In genomic region chr5:140107312-140108092, GRCh38 we compare ENCODE assay signal across 1 cellular context.
TF ChIP-seq lines count a peak whose summit lies in the region.

No MANE protein-coding gene starts in this region.

TF ChIP-seq in HepG2, 621 proteins besides CTCF, POLR2A, EP300 and RAD21 (continued from another document and continues in another):
- TF ChIP-seq, protein P1, sequence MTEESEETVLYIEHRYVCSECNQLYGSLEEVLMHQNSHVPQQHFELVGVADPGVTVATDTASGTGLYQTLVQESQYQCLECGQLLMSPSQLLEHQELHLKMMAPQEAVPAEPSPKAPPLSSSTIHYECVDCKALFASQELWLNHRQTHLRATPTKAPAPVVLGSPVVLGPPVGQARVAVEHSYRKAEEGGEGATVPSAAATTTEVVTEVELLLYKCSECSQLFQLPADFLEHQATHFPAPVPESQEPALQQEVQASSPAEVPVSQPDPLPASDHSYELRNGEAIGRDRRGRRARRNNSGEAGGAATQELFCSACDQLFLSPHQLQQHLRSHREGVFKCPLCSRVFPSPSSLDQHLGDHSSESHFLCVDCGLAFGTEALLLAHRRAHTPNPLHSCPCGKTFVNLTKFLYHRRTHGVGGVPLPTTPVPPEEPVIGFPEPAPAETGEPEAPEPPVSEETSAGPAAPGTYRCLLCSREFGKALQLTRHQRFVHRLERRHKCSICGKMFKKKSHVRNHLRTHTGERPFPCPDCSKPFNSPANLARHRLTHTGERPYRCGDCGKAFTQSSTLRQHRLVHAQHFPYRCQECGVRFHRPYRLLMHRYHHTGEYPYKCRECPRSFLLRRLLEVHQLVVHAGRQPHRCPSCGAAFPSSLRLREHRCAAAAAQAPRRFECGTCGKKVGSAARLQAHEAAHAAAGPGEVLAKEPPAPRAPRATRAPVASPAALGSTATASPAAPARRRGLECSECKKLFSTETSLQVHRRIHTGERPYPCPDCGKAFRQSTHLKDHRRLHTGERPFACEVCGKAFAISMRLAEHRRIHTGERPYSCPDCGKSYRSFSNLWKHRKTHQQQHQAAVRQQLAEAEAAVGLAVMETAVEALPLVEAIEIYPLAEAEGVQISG (CRISPR knock-in tag; IDR thresholded peaks at IDR 0.05), result peak; percentile 83
- TF ChIP-seq CBX5 (CRISPR knock-in tag; IDR thresholded peaks at IDR 0.05; ENCODE audit: borderline replicate concordance), result 0 out of 2 replicates have a peak, but pooled peaks have one; percentile 42
- TF ChIP-seq SCMH1 (CRISPR knock-in tag; IDR thresholded peaks at IDR 0.05; ENCODE audit: borderline replicate concordance), result no peak
- TF ChIP-seq, protein P2, sequence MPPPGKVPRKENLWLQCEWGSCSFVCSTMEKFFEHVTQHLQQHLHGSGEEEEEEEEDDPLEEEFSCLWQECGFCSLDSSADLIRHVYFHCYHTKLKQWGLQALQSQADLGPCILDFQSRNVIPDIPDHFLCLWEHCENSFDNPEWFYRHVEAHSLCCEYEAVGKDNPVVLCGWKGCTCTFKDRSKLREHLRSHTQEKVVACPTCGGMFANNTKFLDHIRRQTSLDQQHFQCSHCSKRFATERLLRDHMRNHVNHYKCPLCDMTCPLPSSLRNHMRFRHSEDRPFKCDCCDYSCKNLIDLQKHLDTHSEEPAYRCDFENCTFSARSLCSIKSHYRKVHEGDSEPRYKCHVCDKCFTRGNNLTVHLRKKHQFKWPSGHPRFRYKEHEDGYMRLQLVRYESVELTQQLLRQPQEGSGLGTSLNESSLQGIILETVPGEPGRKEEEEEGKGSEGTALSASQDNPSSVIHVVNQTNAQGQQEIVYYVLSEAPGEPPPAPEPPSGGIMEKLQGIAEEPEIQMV (CRISPR knock-in tag; IDR thresholded peaks at IDR 0.05; ENCODE audit: low read depth), result no peak
- TF ChIP-seq RFX3 (CRISPR knock-in tag; IDR thresholded peaks at IDR 0.05), result no peak
- peak; percentile 79; the same call in 1 of the 2 replicates for TF ChIP-seq ZNF704 (CRISPR knock-in tag; IDR thresholded peaks at IDR 0.05; ENCODE audit: borderline replicate concordance)
- TF ChIP-seq BRCA1 (CRISPR knock-in tag; IDR thresholded peaks at IDR 0.05), result peak; percentile 89; the same call in 1 of the 2 replicates
- no peak for TF ChIP-seq TEF (CRISPR knock-in tag; IDR thresholded peaks at IDR 0.05)
- TF ChIP-seq THYN1 (CRISPR knock-in tag; IDR thresholded peaks at IDR 0.05; ENCODE audit: borderline replicate concordance, low read depth), result no peak
- no peak for TF ChIP-seq ZNF251 (CRISPR knock-in tag; IDR thresholded peaks at IDR 0.05)
- TF ChIP-seq, protein P3, sequence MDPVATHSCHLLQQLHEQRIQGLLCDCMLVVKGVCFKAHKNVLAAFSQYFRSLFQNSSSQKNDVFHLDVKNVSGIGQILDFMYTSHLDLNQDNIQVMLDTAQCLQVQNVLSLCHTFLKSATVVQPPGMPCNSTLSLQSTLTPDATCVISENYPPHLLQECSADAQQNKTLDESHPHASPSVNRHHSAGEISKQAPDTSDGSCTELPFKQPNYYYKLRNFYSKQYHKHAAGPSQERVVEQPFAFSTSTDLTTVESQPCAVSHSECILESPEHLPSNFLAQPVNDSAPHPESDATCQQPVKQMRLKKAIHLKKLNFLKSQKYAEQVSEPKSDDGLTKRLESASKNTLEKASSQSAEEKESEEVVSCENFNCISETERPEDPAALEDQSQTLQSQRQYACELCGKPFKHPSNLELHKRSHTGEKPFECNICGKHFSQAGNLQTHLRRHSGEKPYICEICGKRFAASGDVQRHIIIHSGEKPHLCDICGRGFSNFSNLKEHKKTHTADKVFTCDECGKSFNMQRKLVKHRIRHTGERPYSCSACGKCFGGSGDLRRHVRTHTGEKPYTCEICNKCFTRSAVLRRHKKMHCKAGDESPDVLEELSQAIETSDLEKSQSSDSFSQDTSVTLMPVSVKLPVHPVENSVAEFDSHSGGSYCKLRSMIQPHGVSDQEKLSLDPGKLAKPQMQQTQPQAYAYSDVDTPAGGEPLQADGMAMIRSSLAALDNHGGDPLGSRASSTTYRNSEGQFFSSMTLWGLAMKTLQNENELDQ (CRISPR knock-in tag; IDR thresholded peaks at IDR 0.05; ENCODE audit: borderline replicate concordance), result no peak
- TF ChIP-seq NFKBIZ (CRISPR knock-in tag; IDR thresholded peaks at IDR 0.05), result no peak
- peak; percentile 20; the same call in 1 of the 2 replicates for TF ChIP-seq CREM (IDR thresholded peaks at IDR 0.05)
- no peak for TF ChIP-seq CREM (CRISPR knock-in tag; IDR thresholded peaks at IDR 0.05)
- TF ChIP-seq ZNF484 (CRISPR knock-in tag; IDR thresholded peaks at IDR 0.05; ENCODE audit: borderline replicate concordance, low read depth), result no peak
- peak; percentile 79; the same call in 1 of the 2 replicates for TF ChIP-seq HOXD1 (CRISPR knock-in tag; IDR thresholded peaks at IDR 0.05)
- TF ChIP-seq ZNF263 (CRISPR knock-in tag; IDR thresholded peaks at IDR 0.05), result peak; percentile 94
- no peak for TF ChIP-seq NFE2L1 (CRISPR knock-in tag; IDR thresholded peaks at IDR 0.05; ENCODE audit: borderline replicate concordance)
- TF ChIP-seq XRCC5 (optimal IDR thresholded peaks at IDR 0.05; ENCODE audit: low read length), result peak; percentile 84
- no peak for TF ChIP-seq PHF5A (CRISPR knock-in tag; IDR thresholded peaks at IDR 0.05; ENCODE audit: low read depth, unreplicated experiment)
- TF ChIP-seq CENPX (CRISPR knock-in tag; IDR thresholded peaks at IDR 0.05), result no peak
- TF ChIP-seq ZSCAN22 (CRISPR knock-in tag; IDR thresholded peaks at IDR 0.05), result no peak; the same call in 1 of the 2 replicates
- TF ChIP-seq ZNF432 (CRISPR knock-in tag; IDR thresholded peaks at IDR 0.05; ENCODE audit: borderline replicate concordance), result no peak
- peak; percentile 74; the same call in 1 of the 2 replicates for TF ChIP-seq MXD1 (CRISPR knock-in tag; IDR thresholded peaks at IDR 0.05)
- TF ChIP-seq ZNF337 (CRISPR knock-in tag; IDR thresholded peaks at IDR 0.05; ENCODE audit: borderline replicate concordance, low read depth), result 0 out of 2 replicates have a peak, but pooled peaks have one; percentile 86
- 0 out of 2 replicates have a peak, but pooled peaks have one; percentile 69 for TF ChIP-seq ZNF549 (CRISPR knock-in tag; IDR thresholded peaks at IDR 0.05)
- TF ChIP-seq ZNF614 (CRISPR knock-in tag; IDR thresholded peaks at IDR 0.05; ENCODE audit: borderline replicate concordance), result peak; percentile 39; the same call in 1 of the 2 replicates
- TF ChIP-seq REL (CRISPR knock-in tag; conservative IDR thresholded peaks at IDR 0.05), result no peak; the same call in 1 of the 2 replicates
- TF ChIP-seq ZC3H13 (CRISPR knock-in tag; IDR thresholded peaks at IDR 0.05), result no peak
- TF ChIP-seq MEIS2 (CRISPR knock-in tag; IDR thresholded peaks at IDR 0.05), result peak; percentile 79; the same call in 1 of the 2 replicates
- TF ChIP-seq ZNF841 (CRISPR knock-in tag; IDR thresholded peaks at IDR 0.05; ENCODE audit: borderline replicate concordance), result 0 out of 2 replicates have a peak, but pooled peaks have one; percentile 85
- TF ChIP-seq, protein P4, sequence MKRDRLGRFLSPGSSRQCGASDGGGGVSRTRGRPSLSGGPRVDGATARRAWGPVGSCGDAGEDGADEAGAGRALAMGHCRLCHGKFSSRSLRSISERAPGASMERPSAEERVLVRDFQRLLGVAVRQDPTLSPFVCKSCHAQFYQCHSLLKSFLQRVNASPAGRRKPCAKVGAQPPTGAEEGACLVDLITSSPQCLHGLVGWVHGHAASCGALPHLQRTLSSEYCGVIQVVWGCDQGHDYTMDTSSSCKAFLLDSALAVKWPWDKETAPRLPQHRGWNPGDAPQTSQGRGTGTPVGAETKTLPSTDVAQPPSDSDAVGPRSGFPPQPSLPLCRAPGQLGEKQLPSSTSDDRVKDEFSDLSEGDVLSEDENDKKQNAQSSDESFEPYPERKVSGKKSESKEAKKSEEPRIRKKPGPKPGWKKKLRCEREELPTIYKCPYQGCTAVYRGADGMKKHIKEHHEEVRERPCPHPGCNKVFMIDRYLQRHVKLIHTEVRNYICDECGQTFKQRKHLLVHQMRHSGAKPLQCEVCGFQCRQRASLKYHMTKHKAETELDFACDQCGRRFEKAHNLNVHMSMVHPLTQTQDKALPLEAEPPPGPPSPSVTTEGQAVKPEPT (CRISPR knock-in tag; IDR thresholded peaks at IDR 0.05; ENCODE audit: low read depth), result no peak
- peak; percentile 79; the same call in 1 of the 2 replicates for TF ChIP-seq KDM5B (CRISPR knock-in tag; IDR thresholded peaks at IDR 0.05; ENCODE audit: borderline replicate concordance)
- peak; percentile 96 for TF ChIP-seq NR2C2 (CRISPR knock-in tag; IDR thresholded peaks at IDR 0.05; ENCODE audit: borderline replicate concordance)
- peak; percentile 51 for TF ChIP-seq HNF1B (CRISPR knock-in tag; IDR thresholded peaks at IDR 0.05)
- TF ChIP-seq MAFK (conservative IDR thresholded peaks at IDR 0.05 in 1 of 2, IDR thresholded peaks at IDR 0.05 in 1 of 2; ENCODE audit: low read length in 2 of 2), result no peak
- TF ChIP-seq ZNF629 (CRISPR knock-in tag; conservative IDR thresholded peaks at IDR 0.05), result no peak
- peak; percentile 77 for TF ChIP-seq POGK (CRISPR knock-in tag; conservative IDR thresholded peaks at IDR 0.05)
- TF ChIP-seq ZBTB26 (CRISPR knock-in tag; IDR thresholded peaks at IDR 0.05; ENCODE audit: borderline replicate concordance), result no peak; the same call in 1 of the 2 replicates
- peak; percentile 83; the same call in 1 of the 2 replicates for TF ChIP-seq ZFP36L1 (CRISPR knock-in tag; IDR thresholded peaks at IDR 0.05)
- no peak; the same call in 1 of the 2 replicates for TF ChIP-seq ZNF790 (CRISPR knock-in tag; IDR thresholded peaks at IDR 0.05; ENCODE audit: borderline replicate concordance)
- no peak; the same call in 1 of the 2 replicates for TF ChIP-seq PRMT3 (CRISPR knock-in tag; IDR thresholded peaks at IDR 0.05; ENCODE audit: borderline replicate concordance, low read depth)
- TF ChIP-seq SNAI1 (CRISPR knock-in tag; IDR thresholded peaks at IDR 0.05; ENCODE audit: borderline replicate concordance), result no peak
- TF ChIP-seq NKX3-1 (CRISPR knock-in tag; IDR thresholded peaks at IDR 0.05), result peak; percentile 81; the same call in 1 of the 2 replicates
